17 cellular contexts compared by ENCODE assay signal in genomic region chr3:124636863-124637296, GRCh38.
DNase-seq lines count a peak whose midpoint lies in the region; ATAC-seq, FAIRE-seq and TF ChIP-seq lines count a peak whose summit lies in the region.
"Had no signal": no experiment of that assay in that cellular context is flagged by ENCODE, and none has a peak within 500 bp of the region (broad histone marks: within the 10 kb centered on the region; RNA-seq: fewer than 3 reads in every experiment).

No MANE protein-coding gene starts in this region.

- 75% methylated on average over 4 of the region's 4 CpGs for WGBS in K562 (ENCODE audit: insufficient coverage, low coverage, missing lambda C conversion rate)

- H3K9me3 ChIP-seq in K562 (replicated peaks; ENCODE audit: control insufficient read depth, insufficient read depth, low read depth, low read length): no peaks in the 10 kb centered on the region
- H3K9me3 ChIP-seq in mucosa of descending colon: no peaks in the 10 kb centered on the region
- H3K9me3 ChIP-seq in osteoblast (ENCODE audit: low read depth, low read length): no peaks in the 10 kb centered on the region

- POLR2A ChIA-PET in K562 (lab: Yijun Ruan, JAX): interaction anchor here (0.6 to 1.7 kb wide), 4 partner anchors 9 to 20 kb away, joined by 3 to 7 read pairs (median 3); no protein-coding TSS in a partner anchor

- H3K79me2 ChIP-seq in K562 (ENCODE audit: control insufficient read depth, insufficient read depth, low read length): no peaks in the 10 kb centered on the region
- no peaks in the 10 kb centered on the region for H3K79me2 ChIP-seq in osteoblast (ENCODE audit: insufficient read depth, low read length)

- H3K4me2 ChIP-seq in K562 (ENCODE audit: insufficient read depth, low read length) (peak overlapping the region; percentile 18; the same call in 1 of the 2 replicates), osteoblast (ENCODE audit: insufficient read depth, low read length) (no peak overlapping the region)
- H3K4me2 ChIP-seq: KMS-11 had no signal

- H3K4me3 ChIP-seq in K562 (no peak overlapping the region), mucosa of descending colon (peak overlapping the region; percentile 18), osteoblast (ENCODE audit: insufficient read depth, low read length) (no peak overlapping the region)

- in situ Hi-C loops in K562 (cut with MboI): no loop called here

- no peaks in the 10 kb centered on the region for H3K27me3 Mint-ChIP-seq in stimulated activated naive B cell treated with anti-CD40 and anti-IgM and Interleukin-4, amounts not matched to agents 10 μg/mL and 1 μg/mL and 100 μg/mL, for 72 hours

- no peaks in the 10 kb centered on the region for H4K20me1 ChIP-seq in K562 (replicated peaks; ENCODE audit: control insufficient read depth, insufficient read depth, low read length)
- no peaks in the 10 kb centered on the region for H4K20me1 ChIP-seq in osteoblast (ENCODE audit: insufficient read depth, low read length)

- peak overlapping the region; percentile 4 for H3K27ac Mint-ChIP-seq in stimulated activated naive B cell treated with anti-CD40 and anti-IgM and Interleukin-4, amounts not matched to agents 10 μg/mL and 1 μg/mL and 100 μg/mL, for 72 hours
- H3K27ac Mint-ChIP-seq: effector memory CD8-positive, alpha-beta T cell had no signal

- H3K27ac ChIP-seq in K562 (ENCODE audit: extremely low read depth, low read depth, low read length) (no peak overlapping the region; the same call in 2 of the 3 replicates), osteoblast (ENCODE audit: low read depth, low read length) (no peak overlapping the region)
- H3K27ac ChIP-seq: KMS-11 had no signal

- TF ChIP-seq POLR2A in K562 (conservative IDR thresholded peaks at IDR 0.05): no peak

- peaks cover 39 to 90% of the 10 kb centered on the region in 2 donors for H3K4me1 Mint-ChIP-seq in stimulated activated naive B cell treated with anti-CD40 and anti-IgM and Interleukin-4, amounts not matched to agents 10 μg/mL and 1 μg/mL and 100 μg/mL, for 72 hours

- intact Hi-C loops in K562 (cut with micrococcal nuclease) (loop anchor here (5.0 kb wide), 1 partner anchor 50 kb away; no protein-coding TSS in a partner anchor), mucosa of descending colon (cut with DNase I, micrococcal nuclease) (no loop called here)

- H3K36me3 Mint-ChIP-seq in stimulated activated naive B cell treated with anti-CD40 and anti-IgM and Interleukin-4, amounts not matched to agents 10 μg/mL and 1 μg/mL and 100 μg/mL, for 72 hours: no peaks in the 10 kb centered on the region

- no peak for TF ChIP-seq EP300 in K562 (IDR thresholded peaks at IDR 0.05; ENCODE audit: low read length)

- CTCF ChIA-PET in K562 (lab: Yijun Ruan, JAX; ENCODE audit: low intra/inter-chr PET ratio): no interaction called here

- H3K4me1 ChIP-seq in K562 (replicated peaks in 1 of 2; ENCODE audit: control insufficient read depth in 2 of 2, insufficient read depth in 2 of 2, low read length in 2 of 2): peaks cover 0 to 34% of the 10 kb centered on the region in 2 experiments; a peak in 4 of 5 replicates
- peaks cover 35% of the 10 kb centered on the region for H3K4me1 ChIP-seq in mucosa of descending colon (ENCODE audit: low read depth)
- H3K4me1 ChIP-seq in osteoblast (ENCODE audit: insufficient read depth, low read length): no peaks in the 10 kb centered on the region

- TF ChIP-seq CTCF in K562 (IDR thresholded peaks at IDR 0.05 in 2 of 3, conservative IDR thresholded peaks at IDR 0.05 in 1 of 3; ENCODE audit: insufficient read depth in 2 of 3, low read depth in 1 of 3, low read length in 3 of 3) (no peak), mucosa of descending colon (IDR thresholded peaks at IDR 0.05) (no peak), osteoblast (IDR thresholded peaks at IDR 0.05; ENCODE audit: extremely low read depth, low read depth, low read length) (no peak)

- H2AFZ ChIP-seq in K562 (ENCODE audit: low read depth, low read length) (peak overlapping the region; percentile 86), osteoblast (ENCODE audit: low read length) (no peak overlapping the region)

- BruUV-seq in K562 (replicated peaks; lab: Mats Ljungman, UMichigan): no TSS peak

- no peak for TF ChIP-seq RAD21 in K562 (CRISPR knock-in tag; conservative IDR thresholded peaks at IDR 0.05 in 1 of 2, IDR thresholded peaks at IDR 0.05 in 1 of 2)

- H3K4me3 Mint-ChIP-seq in stimulated activated naive B cell treated with anti-CD40 and anti-IgM and Interleukin-4, amounts not matched to agents 10 μg/mL and 1 μg/mL and 100 μg/mL, for 72 hours: peak overlapping the region in 1 of 2 donors; percentile 37
- H3K4me3 Mint-ChIP-seq: effector memory CD8-positive, alpha-beta T cell had no signal

- H3K9me1 ChIP-seq in K562 (ENCODE audit: control insufficient read depth, insufficient read depth, low read length): no peaks in the 10 kb centered on the region

- no peaks in the 10 kb centered on the region for H3K9me3 Mint-ChIP-seq in stimulated activated naive B cell treated with anti-CD40 and anti-IgM and Interleukin-4, amounts not matched to agents 10 μg/mL and 1 μg/mL and 100 μg/mL, for 72 hours
- H3K9me3 Mint-ChIP-seq: effector memory CD8-positive, alpha-beta T cell had no signal

- H3K9ac ChIP-seq in K562 (ENCODE audit: insufficient read depth in 1 of 2, low read depth in 2 of 2, low read length in 2 of 2): no peak overlapping the region
- H3K9ac ChIP-seq: KMS-11 had no signal

- no peaks in the 10 kb centered on the region for H3K36me3 ChIP-seq in K562 (ENCODE audit: control insufficient read depth, insufficient read depth, low read length)
- no peaks in the 10 kb centered on the region for H3K36me3 ChIP-seq in mucosa of descending colon (ENCODE audit: low read depth)
- no peaks in the 10 kb centered on the region for H3K36me3 ChIP-seq in osteoblast (ENCODE audit: insufficient read depth, low read length)

- ATAC-seq in K562: peak; percentile 31
- ATAC-seq in mucosa of descending colon: peak; percentile 79
- no peak for ATAC-seq in stimulated activated naive B cell treated with anti-CD40 and anti-IgM and Interleukin-4, amounts not matched to agents 10 μg/mL and 1 μg/mL and 100 μg/mL, for 72 hours (replicated peaks)
- ATAC-seq in HG03280 (IDR thresholded peaks at IDR 0.05; ENCODE audit: unreplicated experiment): no peak
- ATAC-seq: effector memory CD8-positive, alpha-beta T cell had no signal

- DNase-seq in LoVo (ENCODE audit: low spot score) (peak; percentile 50), K562 (ENCODE audit: extremely low read depth in 1 of 4, low spot score in 3 of 4) (no peak), mucosa of descending colon (peak in 2 of 3 donors; percentile 67), osteoblast (ENCODE audit: insufficient read length, low spot score, missing footprints) (no peak), NCI-H2029 treated with DMSO at 0.1 percent for 48 hours (lab: John Stamatoyannopoulos, UW) (no peak)
- DNase-seq in stimulated activated naive B cell treated with anti-CD40 and anti-IgM and Interleukin-4, amounts not matched to agents 10 μg/mL and 1 μg/mL and 100 μg/mL, for 72 hours: no peak
- DNase-seq: activated T-cell treated with anti-CD3 and anti-CD28 coated beads for 4 hours; AML-193; effector memory CD8-positive, alpha-beta T cell; glutamatergic neuron; mammary epithelial cell; NCI-H1092 treated with DMSO at 0.1 percent for 48 hours; NCI-H2081; NCI-H446; RPMI8226 had no signal

- H3K27me3 ChIP-seq in K562 (ENCODE audit: control insufficient read depth in 2 of 2, insufficient read depth in 2 of 2, low read length in 2 of 2) (no peaks in the 10 kb centered on the region), osteoblast (ENCODE audit: insufficient read depth, low read length) (peaks cover 30% of the 10 kb centered on the region)

- peak; percentile 23 for FAIRE-seq in K562 (lab: Jason Lieb, UNC)

TF ChIP-seq in K562, 482 proteins besides CTCF, POLR2A, EP300 and RAD21 (continues in another document):
- TF ChIP-seq ZNF277 (CRISPR knock-in tag; IDR thresholded peaks at IDR 0.05; ENCODE audit: borderline replicate concordance): no peak
- TF ChIP-seq TAF7 (tag; IDR thresholded peaks at IDR 0.05): no peak
- no peak for TF ChIP-seq E2F5 (CRISPR knock-in tag; IDR thresholded peaks at IDR 0.05)
- TF ChIP-seq BRD4 (IDR thresholded peaks at IDR 0.05): no peak
- no peak for TF ChIP-seq GATAD2A (IDR thresholded peaks at IDR 0.05)
- no peak for TF ChIP-seq TEAD1 (CRISPR knock-in tag; IDR thresholded peaks at IDR 0.05)
- TF ChIP-seq NCOA4 (IDR thresholded peaks at IDR 0.05; ENCODE audit: partially characterized antibody): no peak
- no peak for TF ChIP-seq HDAC1 (IDR thresholded peaks at IDR 0.05)
- no peak for TF ChIP-seq PCBP2 (IDR thresholded peaks at IDR 0.05; ENCODE audit: low read depth, low read length, poor library complexity, severe bottlenecking)

Comparison
In these comparisons a context has a peak if more than half of its experiments do, and no peak if none do; other contexts are left out.
1. DNase-seq: peak in LoVo (single experiment) and mucosa of descending colon (2 of 3); none in K562 (0 of 4), stimulated activated naive B cell treated with anti-CD40 and anti-IgM and Interleukin-4, amounts not matched to agents 10 μg/mL and 1 μg/mL and 100 μg/mL, for 72 hours (single experiment), osteoblast (single experiment) and NCI-H2029 treated with DMSO at 0.1 percent for 48 hours (single experiment).
2. ATAC-seq: peak in K562 (single experiment) and mucosa of descending colon (single experiment); none in stimulated activated naive B cell treated with anti-CD40 and anti-IgM and Interleukin-4, amounts not matched to agents 10 μg/mL and 1 μg/mL and 100 μg/mL, for 72 hours (0 of 2) and HG03280 (single experiment).